25 cellular contexts compared by ENCODE assay signal in the genomic region with DNA sequence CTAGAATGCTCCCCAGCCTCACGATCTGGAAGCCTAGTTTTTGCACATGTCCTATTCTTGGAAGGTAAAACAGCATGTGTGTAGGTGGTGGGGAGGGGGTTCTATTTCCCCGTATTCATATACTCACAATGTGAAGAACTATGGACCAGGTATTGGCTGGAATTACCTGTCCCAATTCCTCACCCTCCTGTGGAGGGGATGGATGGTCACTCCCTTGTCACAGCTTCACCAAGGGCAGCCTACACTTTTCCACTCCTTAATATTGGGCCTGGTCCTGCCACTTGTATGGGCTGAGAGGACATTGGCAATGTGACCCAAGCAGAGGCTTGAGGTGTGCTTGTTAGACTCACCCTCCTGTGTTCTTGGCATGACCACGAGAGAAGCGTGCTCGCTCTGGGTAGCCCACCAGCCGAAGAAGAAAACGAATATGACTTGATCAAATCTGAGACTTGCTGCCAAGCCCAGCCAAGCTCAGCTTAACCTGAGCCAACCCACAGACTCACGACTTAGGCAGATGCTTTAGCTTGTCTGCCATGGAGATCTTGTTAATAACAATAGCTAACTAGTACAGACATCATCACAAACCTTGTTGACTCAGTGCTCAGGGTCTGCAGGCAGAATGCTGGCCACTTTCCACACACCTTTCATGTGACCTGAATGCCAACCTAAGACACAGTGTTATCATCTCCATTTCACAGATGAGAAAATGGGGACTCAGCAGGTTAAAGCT. TPM values are rescaled to one million over a fixed set of nuclear protein-coding genes. Genes with fewer than 3 reads are reported as not detected.
DNase-seq lines count a peak whose midpoint lies in the region; ATAC-seq, FAIRE-seq and TF ChIP-seq lines count a peak whose summit lies in the region.
"Had no signal": no experiment of that assay in that cellular context is flagged by ENCODE, and none has a peak within 500 bp of the region (broad histone marks: within the 10 kb centered on the region; RNA-seq: fewer than 3 reads in every experiment).

No MANE protein-coding gene starts in this region.

- peak; percentile 18 for DNase-seq in activated CD8-positive, alpha-beta memory T cell treated with anti-CD3 and anti-CD28 coated beads, Interleukin-2, amount 50 U/mL, for 48 hours
- no peak for DNase-seq in activated CD8-positive, alpha-beta memory T cell treated with anti-CD3 and anti-CD28 coated beads, Interleukin-2, amount 10 ng/mL, durations not matched to agents 7 days and 5 days
- DNase-seq in H9: peak; percentile 3
- DNase-seq in kidney: peak; percentile 11
- DNase-seq in suprapubic skin (ENCODE audit: low spot score in 2 of 2): peak; percentile 18 to 43
- DNase-seq in DMS153 (lab: John Stamatoyannopoulos, UW): no peak
- no peak for DNase-seq in cerebellum (ENCODE audit: low spot score)
- DNase-seq in sciatic nerve (ENCODE audit: low spot score): no peak
- DNase-seq: BE2C; Calu3; CD8-positive, alpha-beta T cell; DMS79 treated with DMSO at 0.1 percent for 48 hours; HCEC 1CT; IMR-90; Karpas-422; NCI-H1417 treated with DMSO at 0.1 percent for 48 hours; NCI-H187 treated with DMSO at 0.1 percent for 48 hours; NCI-H2227 treated with DMSO at 0.1 percent for 48 hours; NCI-H524; SHP77 had no signal

- FAIRE-seq in kidney (lab: Jason Lieb, UNC): no peak
- FAIRE-seq: A204.1, HTR-8/SVneo had no signal

- intact Hi-C loops in kidney (cut with DNase I): no loop called here
- intact Hi-C loops in sciatic nerve (cut with DNase I): no loop called here

- no peak overlapping the region for H2AK5ac ChIP-seq in H9 (ENCODE audit: insufficient read length, low read length)

- no peaks in the 10 kb centered on the region for H3K9me3 ChIP-seq in H9 (ENCODE audit: control insufficient read depth, low read depth, low read length)
- H3K9me3 ChIP-seq in kidney (ENCODE audit: control insufficient read depth in 1 of 2, low read length in 2 of 2): no peaks in the 10 kb centered on the region
- H3K9me3 ChIP-seq in suprapubic skin: no peaks in the 10 kb centered on the region
- H3K9me3 ChIP-seq: BE2C had no signal

- WGBS in H9 (ENCODE audit: extremely low coverage, insufficient read length, low lambda C conversion rate): no CpG with 5 or more reads among the region's 8 CpGs
- WGBS in suprapubic skin: 89% methylated on average over 8 of the region's 8 CpGs

- no peaks in the 10 kb centered on the region for H3K36me3 ChIP-seq in kidney (ENCODE audit: control insufficient read depth in 1 of 2, insufficient read depth in 2 of 2, low read length in 2 of 2)
- H3K36me3 ChIP-seq in suprapubic skin: no peaks in the 10 kb centered on the region
- H3K36me3 ChIP-seq: BE2C had no signal

- H3K4ac ChIP-seq in H9 (ENCODE audit: low read depth, low read length): no peak overlapping the region

- no peak for TF ChIP-seq CTCF in H9 (conservative IDR thresholded peaks at IDR 0.05)
- TF ChIP-seq CTCF in kidney (IDR thresholded peaks at IDR 0.05; ENCODE audit: borderline replicate concordance, extremely low read depth, insufficient read depth): no peak
- TF ChIP-seq CTCF in suprapubic skin (IDR thresholded peaks at IDR 0.05): no peak

- H3K4me1 Mint-ChIP-seq in activated CD8-positive, alpha-beta memory T cell treated with anti-CD3 and anti-CD28 coated beads, Interleukin-2, amount 10 ng/mL, durations not matched to agents 7 days and 5 days: no peaks in the 10 kb centered on the region
- peaks cover 12 to 18% of the 10 kb centered on the region in 2 experiments for H3K4me1 Mint-ChIP-seq in H9

- H3K27me3 ChIP-seq in H9 (ENCODE audit: insufficient read depth, low read length) (no peaks in the 10 kb centered on the region), suprapubic skin (no peaks in the 10 kb centered on the region)
- H3K27me3 ChIP-seq: BE2C had no signal

- no peaks in the 10 kb centered on the region for H4K20me1 ChIP-seq in H9 (ENCODE audit: control insufficient read depth, insufficient read depth, insufficient read length)

- H3K56ac ChIP-seq in H9 (ENCODE audit: insufficient read length, low read depth, low read length): no peak overlapping the region

- no peak overlapping the region for H3K27ac Mint-ChIP-seq in activated CD8-positive, alpha-beta memory T cell treated with anti-CD3 and anti-CD28 coated beads, Interleukin-2, amount 10 ng/mL, durations not matched to agents 7 days and 5 days
- H3K27ac Mint-ChIP-seq in H9: no peak overlapping the region; a peak in 1 of 7 replicates
- H3K27ac Mint-ChIP-seq: CD8-positive, alpha-beta T cell had no signal

- H3K4me3 ChIP-seq in kidney (ENCODE audit: low read length in 2 of 2) (no peak overlapping the region), suprapubic skin (no peak overlapping the region)
- H3K4me3 ChIP-seq: SK-N-MC had no signal

- no peak overlapping the region for H3K4me2 ChIP-seq in H9 (ENCODE audit: insufficient read depth, insufficient read length, low read length)

- H3K27me3 Mint-ChIP-seq in activated CD8-positive, alpha-beta memory T cell treated with anti-CD3 and anti-CD28 coated beads, Interleukin-2, amount 10 ng/mL, durations not matched to agents 7 days and 5 days: peaks cover 3% of the 10 kb centered on the region
- H3K27me3 Mint-ChIP-seq in H9 (ENCODE audit: low read depth): no peaks in the 10 kb centered on the region

- CTCF ChIA-PET in activated CD8-positive, alpha-beta memory T cell treated with anti-CD3 and anti-CD28 coated beads, Interleukin-2, amount 10 ng/mL, durations not matched to agents 7 days and 5 days (lab: Charles Lee): interaction anchor here (2.2 kb wide), 1 partner anchor 26 kb away, joined by 7 read pairs; no protein-coding TSS in a partner anchor

- H3T11ph ChIP-seq in H9 (ENCODE audit: low read length): no peak overlapping the region

- no peak for ATAC-seq in activated CD8-positive, alpha-beta memory T cell treated with anti-CD3 and anti-CD28 coated beads, Interleukin-2, amount 10 ng/mL, durations not matched to agents 7 days and 5 days
- no peak for ATAC-seq in sciatic nerve
- ATAC-seq: CD8-positive, alpha-beta T cell had no signal

- no peaks in the 10 kb centered on the region for H3K79me2 ChIP-seq in H9 (ENCODE audit: insufficient read depth, low read length)

- H2BK5ac ChIP-seq in H9 (ENCODE audit: insufficient read length, low read length): no peak overlapping the region

- no peak overlapping the region for H2BK12ac ChIP-seq in H9 (ENCODE audit: insufficient read length, low read depth, low read length)

- no peak overlapping the region for H2BK20ac ChIP-seq in H9 (ENCODE audit: low read depth, low read length, poor library complexity, severe bottlenecking)

- no peak for TF ChIP-seq EP300 in suprapubic skin (IDR thresholded peaks at IDR 0.05)

- H3K79me1 ChIP-seq in H9 (ENCODE audit: insufficient read depth, low read depth, low read length, poor library complexity, severe bottlenecking): no peaks in the 10 kb centered on the region

- no peaks in the 10 kb centered on the region for H3K23me2 ChIP-seq in H9 (ENCODE audit: insufficient read length, low read depth, low read length, poor library complexity, severe bottlenecking)

- H3K4me3 Mint-ChIP-seq in activated CD8-positive, alpha-beta memory T cell treated with anti-CD3 and anti-CD28 coated beads, Interleukin-2, amount 10 ng/mL, durations not matched to agents 7 days and 5 days: no peak overlapping the region
- no peak overlapping the region for H3K4me3 Mint-ChIP-seq in H9
- H3K4me3 Mint-ChIP-seq: CD8-positive, alpha-beta T cell had no signal

- H3K23ac ChIP-seq in H9 (ENCODE audit: insufficient read length, low read depth, low read length): no peak overlapping the region

- H3K18ac ChIP-seq in H9 (ENCODE audit: insufficient read length, low read depth, low read length): no peak overlapping the region

- H2BK15ac ChIP-seq in H9 (ENCODE audit: low read depth, low read length): no peak overlapping the region

- H2AFZ ChIP-seq in H9 (ENCODE audit: low read length): no peak overlapping the region

- no peaks in the 10 kb centered on the region for H3K9me3 Mint-ChIP-seq in activated CD8-positive, alpha-beta memory T cell treated with anti-CD3 and anti-CD28 coated beads, Interleukin-2, amount 10 ng/mL, durations not matched to agents 7 days and 5 days (ENCODE audit: low read depth)
- H3K9me3 Mint-ChIP-seq in H9: no peaks in the 10 kb centered on the region; a peak in 1 of 5 replicates
- H3K9me3 Mint-ChIP-seq: CD8-positive, alpha-beta T cell had no signal

- no peak overlapping the region for H4K5ac ChIP-seq in H9 (ENCODE audit: insufficient read length, low read depth, low read length)

- H2BK120ac ChIP-seq in H9 (ENCODE audit: low read depth, low read length, poor library complexity, severe bottlenecking): no peak overlapping the region

- H3K27ac ChIP-seq in H9 (ENCODE audit: insufficient read length, low read depth, low read length) (no peak overlapping the region), kidney (ENCODE audit: low read depth in 2 of 2, low read length in 2 of 2) (no peak overlapping the region), suprapubic skin (no peak overlapping the region)
- H3K27ac ChIP-seq: HL-60, SK-N-MC had no signal

- no peak for TF ChIP-seq POLR2A in suprapubic skin (IDR thresholded peaks at IDR 0.05)

- H4K8ac ChIP-seq in H9 (replicated peaks; ENCODE audit: insufficient read length, low read depth, low read length): no peak overlapping the region

- H3K4me1 ChIP-seq in H9 (ENCODE audit: insufficient read depth, low read length) (no peaks in the 10 kb centered on the region; the same call in 1 of the 2 replicates), kidney (ENCODE audit: control insufficient read depth in 1 of 2, insufficient read depth in 1 of 2, low read depth in 1 of 2, low read length in 2 of 2) (peaks cover 5 to 8% of the 10 kb centered on the region in 2 donors), suprapubic skin (no peaks in the 10 kb centered on the region)
- H3K4me1 ChIP-seq: BE2C had no signal

- H3K36me3 Mint-ChIP-seq in activated CD8-positive, alpha-beta memory T cell treated with anti-CD3 and anti-CD28 coated beads, Interleukin-2, amount 10 ng/mL, durations not matched to agents 7 days and 5 days: no peaks in the 10 kb centered on the region
- H3K36me3 Mint-ChIP-seq in H9 (ENCODE audit: insufficient read depth in 1 of 3, low read depth in 3 of 3): no peaks in the 10 kb centered on the region
- H3K36me3 Mint-ChIP-seq: CD8-positive, alpha-beta T cell had no signal

- no peak overlapping the region for H4K91ac ChIP-seq in H9 (ENCODE audit: insufficient read length, low read depth, low read length)

- H3K9ac ChIP-seq in H9 (ENCODE audit: extremely low read depth, insufficient read length, low read length) (no peak overlapping the region), kidney (ENCODE audit: low read length in 2 of 2) (no peak overlapping the region)

- no peak overlapping the region; the same call in 1 of the 2 replicates for H3K14ac ChIP-seq in H9 (ENCODE audit: insufficient read depth, low read length)

RNA-seq across cellular contexts. Expression of gene ZNF488, which starts 17.2 kb away (rescaled TPM):
- total RNA-seq in activated CD8-positive, alpha-beta memory T cell treated with anti-CD3 and anti-CD28 coated beads, Interleukin-2, amount 10 ng/mL, durations not matched to agents 7 days and 5 days: under 1 TPM in 1 of 2 experiments, not detected in 1; 0.12 TPM
- total RNA-seq in H9 (2021) (2.9 and 3.2 TPM in 2 replicates), kidney (0.09 TPM), suprapubic skin (1 to 10 TPM; 1.0 to 3.9 (median 2.3) TPM), cerebellum (2.9 TPM), sciatic nerve (0.71 TPM)
- 4.0 TPM for polyA plus RNA-seq in kidney (ENCODE audit: insufficient read depth, low read depth, low replicate concordance)
- total RNA-seq: CD8-positive, alpha-beta T cell had no signal

RNA-seq across cellular contexts. Expression of gene RBP3, which starts 18.7 kb away (rescaled TPM):
- total RNA-seq in activated CD8-positive, alpha-beta memory T cell treated with anti-CD3 and anti-CD28 coated beads, Interleukin-2, amount 10 ng/mL, durations not matched to agents 7 days and 5 days: not detected
- total RNA-seq in H9 (2021): not detected in 2 replicates
- total RNA-seq in kidney: not detected
- not detected for polyA plus RNA-seq in kidney (ENCODE audit: insufficient read depth, low read depth, low replicate concordance)
- not detected for total RNA-seq in suprapubic skin
- not detected for total RNA-seq in cerebellum
- total RNA-seq in sciatic nerve: not detected
- total RNA-seq: Calu3; CD8-positive, alpha-beta T cell; IMR-90; MCF 10A had no signal
- polyA plus RNA-seq: IMR-90 had no signal

RNA-seq across cellular contexts. Expression of gene GDF2, which starts 44.6 kb away (rescaled TPM):
- total RNA-seq in activated CD8-positive, alpha-beta memory T cell treated with anti-CD3 and anti-CD28 coated beads, Interleukin-2, amount 10 ng/mL, durations not matched to agents 7 days and 5 days: not detected
- total RNA-seq in H9 (2021) (not detected in 2 replicates), kidney (not detected), suprapubic skin (not detected), cerebellum (not detected), sciatic nerve (not detected)
- not detected for polyA plus RNA-seq in kidney (ENCODE audit: insufficient read depth, low read depth, low replicate concordance)
- total RNA-seq: Calu3; CD8-positive, alpha-beta T cell; MCF 10A had no signal
- polyA plus RNA-seq: IMR-90 had no signal

Comparison
In these comparisons a context has a peak if more than half of its experiments do, and no peak if none do; other contexts are left out.
1. DNase-seq: peak in activated CD8-positive, alpha-beta memory T cell treated with anti-CD3 and anti-CD28 coated beads, Interleukin-2, amount 50 U/mL, for 48 hours (single experiment), H9 (single experiment), kidney (single experiment) and suprapubic skin (2 of 2); none in activated CD8-positive, alpha-beta memory T cell treated with anti-CD3 and anti-CD28 coated beads, Interleukin-2, amount 10 ng/mL, durations not matched to agents 7 days and 5 days (single experiment), DMS153 (single experiment), cerebellum (single experiment) and sciatic nerve (single experiment).